In genomic region chr15:74540761-74541493, GRCh38 we compare ENCODE assay signal across 8 cellular contexts. TPM values are rescaled to one million over a fixed set of nuclear protein-coding genes. Genes with fewer than 3 reads are reported as not detected.
A peak's percentile ranks its signal among the peaks of the same experiment; 100 is the strongest.
DNase-seq lines count a peak whose midpoint lies in the region; ATAC-seq, FAIRE-seq and TF ChIP-seq lines count a peak whose summit lies in the region.

ARID3B (plus strand) TSS chr15:74541220; CDS start chr15:74543937, 2,717 bp downstream.

- H3K4me2 ChIP-seq in mammary epithelial cell (ENCODE audit: insufficient read depth, low read depth, low read length): peak within 1 kb of the TSS; percentile 83

- in situ Hi-C loops in mammary epithelial cell (cut with MboI; ENCODE audit: low sequenced_read_pairs in 2 of 2): loop anchor here in 1 of 2 donors (5.0 to 10.0 kb wide), 2 partner anchors 79 to 166 kb away; partner anchors contain the start of gene UBL7

- DNase-seq in AG08396 (ENCODE audit: low spot score) (peak; percentile 95), NCI-H226 (peak; percentile 99), mammary epithelial cell (peak; percentile 96), iPS-NIHi7 (ENCODE audit: extremely low spot score) (peak; percentile 97), small intestine (peak; percentile 98)

- H3K79me2 ChIP-seq in mammary epithelial cell (ENCODE audit: insufficient read depth, low read length): peaks cover 40% of the 10 kb centered on the region

- peaks cover 4% of the 10 kb centered on the region for H4K20me1 ChIP-seq in mammary epithelial cell (ENCODE audit: insufficient read depth, low read length)

- H3K4me1 ChIP-seq in mammary epithelial cell (ENCODE audit: insufficient read depth, low read length): peaks cover 39% of the 10 kb centered on the region
- peaks cover 3 to 6% of the 10 kb centered on the region in 2 donors for H3K4me1 ChIP-seq in small intestine (ENCODE audit: control insufficient read depth in 2 of 2, insufficient read depth in 1 of 2, low read depth in 1 of 2, low read length in 1 of 2)

- peak within 1 kb of the TSS; percentile 96 for H3K9ac ChIP-seq in mammary epithelial cell (ENCODE audit: insufficient read depth, low read length)

- H3K4me3 ChIP-seq in WI38 (ENCODE audit: low read depth, low read length) (peak within 1 kb of the TSS; percentile 94), mammary epithelial cell (replicated peaks in 1 of 3; ENCODE audit: insufficient read depth in 1 of 3, low read depth in 2 of 3, low read length in 3 of 3) (peak within 1 kb of the TSS; percentile 86 to 95 (median 95)), small intestine (ENCODE audit: low read depth in 1 of 2, low read length in 2 of 2) (peak within 1 kb of the TSS; percentile 75 to 99)

- peak; percentile 80 for ATAC-seq in GM19023 (IDR thresholded peaks at IDR 0.05; ENCODE audit: unreplicated experiment)
- peak; percentile 84 for ATAC-seq in HG03175 (IDR thresholded peaks at IDR 0.05; ENCODE audit: unreplicated experiment)

- intact Hi-C loops in mammary epithelial cell (cut with micrococcal nuclease): loop anchor here (1.0 to 2.0 kb wide), 2 partner anchors 10 to 44 kb away; no protein-coding TSS in a partner anchor

- CTCF ChIA-PET in mammary epithelial cell (lab: Charles Lee; ENCODE audit: low non-redundant PET): interaction anchor here (0.6 to 0.7 kb wide), 5 partner anchors 14 to 1296 kb away, joined by 3 to 10 read pairs (median 4); no protein-coding TSS in a partner anchor

- no peak for FAIRE-seq in small intestine (lab: Jason Lieb, UNC)

- TF ChIP-seq CTCF in WI38 (IDR thresholded peaks at IDR 0.05; ENCODE audit: low read depth, low read length): no peak
- TF ChIP-seq CTCF in mammary epithelial cell (conservative IDR thresholded peaks at IDR 0.05 in 1 of 2, IDR thresholded peaks at IDR 0.05 in 1 of 2; ENCODE audit: extremely low read depth in 1 of 2, insufficient read depth in 1 of 2, low read depth in 1 of 2, low read length in 2 of 2): no peak

- H3K9me3 ChIP-seq in mammary epithelial cell (replicated peaks; ENCODE audit: insufficient read depth, low read length): no peaks in the 10 kb centered on the region
- no peaks in the 10 kb centered on the region for H3K9me3 ChIP-seq in small intestine (ENCODE audit: control insufficient read depth, low read depth)

- no peaks in the 10 kb centered on the region for H3K27me3 ChIP-seq in mammary epithelial cell (ENCODE audit: insufficient read depth, low read length)
- H3K27me3 ChIP-seq in small intestine (ENCODE audit: control insufficient read depth in 2 of 2, insufficient read depth in 2 of 2, low read length in 2 of 2): no peaks in the 10 kb centered on the region

- no TSS peak for BruUV-seq in mammary epithelial cell (replicated peaks; lab: Mats Ljungman, UMichigan)

- H3K36me3 ChIP-seq in mammary epithelial cell (ENCODE audit: insufficient read depth, low read length) (no peaks in the 10 kb centered on the region), small intestine (ENCODE audit: control insufficient read depth in 2 of 2, insufficient read depth in 2 of 2, low read length in 2 of 2) (no peaks in the 10 kb centered on the region)

- 0% methylated on average over 6 of the region's 73 CpGs for WGBS in mammary epithelial cell (ENCODE audit: low coverage, missing lambda C conversion rate)
- 0 to 1% (median 1%) methylated on average over 57 to 73 of the region's 73 CpGs for WGBS in small intestine, 3 donors

- dilution Hi-C loops in mammary epithelial cell (cut with HindIII; ENCODE audit: low sequenced_read_pairs): loop anchor here (5.0 kb wide), 1 partner anchor 44 kb away; no protein-coding TSS in a partner anchor

- peak within 1 kb of the TSS; percentile 93 for H2AFZ ChIP-seq in mammary epithelial cell (ENCODE audit: low read depth, low read length)

- H3K27ac ChIP-seq in mammary epithelial cell (ENCODE audit: insufficient read depth, low read depth, low read length) (peak within 1 kb of the TSS; percentile 90), small intestine (ENCODE audit: low read depth in 1 of 2, low read length in 1 of 2) (peak within 1 kb of the TSS; percentile 75 to 91)

RNA-seq across cellular contexts. Expression of gene ARID3B, which starts in this region (rescaled TPM):
- 10 to 100 TPM in 1 of 2 donors, 1 to 10 TPM in 1; 7.0 to 12.8 TPM for total RNA-seq in mammary epithelial cell
- polyA plus RNA-seq in mammary epithelial cell (4.2 TPM), small intestine (1 to 10 TPM; 4.0 to 5.4 (median 5.4) TPM)
- 6.1 TPM for polyA minus RNA-seq in mammary epithelial cell

Comparison
In these comparisons a context has a peak if more than half of its experiments do, and no peak if none do; other contexts are left out.
1. Peak in every context shown above with its lines: DNase-seq, ATAC-seq, H3K4me3 ChIP-seq and H3K27ac ChIP-seq.